1 cellular context compared by ENCODE assay signal in genomic region chr19:19224150-19224851, GRCh38.
TF ChIP-seq lines count a peak whose summit lies in the region.

No MANE protein-coding gene starts in this region.

TF ChIP-seq in GM12878, 131 proteins besides CTCF, POLR2A, EP300 and RAD21:
- TF ChIP-seq EZH2 (IDR thresholded peaks at IDR 0.05; ENCODE audit: borderline replicate concordance, control insufficient read depth, low read depth, low read length) (no peak), HDAC6 (IDR thresholded peaks at IDR 0.05; ENCODE audit: unreplicated experiment) (no peak), SREBF2 (IDR thresholded peaks at IDR 0.05; ENCODE audit: low read length) (no peak), CHD4 (IDR thresholded peaks at IDR 0.05) (no peak), MEF2B (IDR thresholded peaks at IDR 0.05; ENCODE audit: partially characterized antibody, poor library complexity, severe bottlenecking) (no peak), ZNF274 (IDR thresholded peaks at IDR 0.05; ENCODE audit: insufficient read depth, insufficient read length) (no peak), FOS (IDR thresholded peaks at IDR 0.05; ENCODE audit: borderline replicate concordance, extremely low read depth, insufficient read length) (no peak), STAT1 (conservative IDR thresholded peaks at IDR 0.05) (no peak), SRF (IDR thresholded peaks at IDR 0.05; ENCODE audit: low read depth in 2 of 2, low read length in 2 of 2) (no peak), PML (IDR thresholded peaks at IDR 0.05; ENCODE audit: low read length) (no peak), RAD51 (IDR thresholded peaks at IDR 0.05) (no peak), MTA3 (IDR thresholded peaks at IDR 0.05; ENCODE audit: borderline replicate concordance, low read length) (no peak), SUPT20H (IDR thresholded peaks at IDR 0.05; ENCODE audit: borderline replicate concordance, control insufficient read depth, low read depth, low read length) (no peak), CUX1 (IDR thresholded peaks at IDR 0.05; ENCODE audit: insufficient replicate concordance, low read depth, low read length) (no peak), STAT3 (IDR thresholded peaks at IDR 0.05; ENCODE audit: low read depth, low read length) (no peak), TCF12 (IDR thresholded peaks at IDR 0.05; ENCODE audit: low read depth, low read length) (no peak), ZNF217 (IDR thresholded peaks at IDR 0.05) (no peak)
- TF ChIP-seq, protein P1, sequence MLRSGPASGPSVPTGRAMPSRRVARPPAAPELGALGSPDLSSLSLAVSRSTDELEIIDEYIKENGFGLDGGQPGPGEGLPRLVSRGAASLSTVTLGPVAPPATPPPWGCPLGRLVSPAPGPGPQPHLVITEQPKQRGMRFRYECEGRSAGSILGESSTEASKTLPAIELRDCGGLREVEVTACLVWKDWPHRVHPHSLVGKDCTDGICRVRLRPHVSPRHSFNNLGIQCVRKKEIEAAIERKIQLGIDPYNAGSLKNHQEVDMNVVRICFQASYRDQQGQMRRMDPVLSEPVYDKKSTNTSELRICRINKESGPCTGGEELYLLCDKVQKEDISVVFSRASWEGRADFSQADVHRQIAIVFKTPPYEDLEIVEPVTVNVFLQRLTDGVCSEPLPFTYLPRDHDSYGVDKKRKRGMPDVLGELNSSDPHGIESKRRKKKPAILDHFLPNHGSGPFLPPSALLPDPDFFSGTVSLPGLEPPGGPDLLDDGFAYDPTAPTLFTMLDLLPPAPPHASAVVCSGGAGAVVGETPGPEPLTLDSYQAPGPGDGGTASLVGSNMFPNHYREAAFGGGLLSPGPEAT (IDR thresholded peaks at IDR 0.05; ENCODE audit: low read depth) = no peak
- TF ChIP-seq, protein P2, sequence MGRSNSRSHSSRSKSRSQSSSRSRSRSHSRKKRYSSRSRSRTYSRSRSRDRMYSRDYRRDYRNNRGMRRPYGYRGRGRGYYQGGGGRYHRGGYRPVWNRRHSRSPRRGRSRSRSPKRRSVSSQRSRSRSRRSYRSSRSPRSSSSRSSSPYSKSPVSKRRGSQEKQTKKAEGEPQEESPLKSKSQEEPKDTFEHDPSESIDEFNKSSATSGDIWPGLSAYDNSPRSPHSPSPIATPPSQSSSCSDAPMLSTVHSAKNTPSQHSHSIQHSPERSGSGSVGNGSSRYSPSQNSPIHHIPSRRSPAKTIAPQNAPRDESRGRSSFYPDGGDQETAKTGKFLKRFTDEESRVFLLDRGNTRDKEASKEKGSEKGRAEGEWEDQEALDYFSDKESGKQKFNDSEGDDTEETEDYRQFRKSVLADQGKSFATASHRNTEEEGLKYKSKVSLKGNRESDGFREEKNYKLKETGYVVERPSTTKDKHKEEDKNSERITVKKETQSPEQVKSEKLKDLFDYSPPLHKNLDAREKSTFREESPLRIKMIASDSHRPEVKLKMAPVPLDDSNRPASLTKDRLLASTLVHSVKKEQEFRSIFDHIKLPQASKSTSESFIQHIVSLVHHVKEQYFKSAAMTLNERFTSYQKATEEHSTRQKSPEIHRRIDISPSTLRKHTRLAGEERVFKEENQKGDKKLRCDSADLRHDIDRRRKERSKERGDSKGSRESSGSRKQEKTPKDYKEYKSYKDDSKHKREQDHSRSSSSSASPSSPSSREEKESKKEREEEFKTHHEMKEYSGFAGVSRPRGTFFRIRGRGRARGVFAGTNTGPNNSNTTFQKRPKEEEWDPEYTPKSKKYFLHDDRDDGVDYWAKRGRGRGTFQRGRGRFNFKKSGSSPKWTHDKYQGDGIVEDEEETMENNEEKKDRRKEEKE (IDR thresholded peaks at IDR 0.05) = no peak
- TF ChIP-seq, protein P3, sequence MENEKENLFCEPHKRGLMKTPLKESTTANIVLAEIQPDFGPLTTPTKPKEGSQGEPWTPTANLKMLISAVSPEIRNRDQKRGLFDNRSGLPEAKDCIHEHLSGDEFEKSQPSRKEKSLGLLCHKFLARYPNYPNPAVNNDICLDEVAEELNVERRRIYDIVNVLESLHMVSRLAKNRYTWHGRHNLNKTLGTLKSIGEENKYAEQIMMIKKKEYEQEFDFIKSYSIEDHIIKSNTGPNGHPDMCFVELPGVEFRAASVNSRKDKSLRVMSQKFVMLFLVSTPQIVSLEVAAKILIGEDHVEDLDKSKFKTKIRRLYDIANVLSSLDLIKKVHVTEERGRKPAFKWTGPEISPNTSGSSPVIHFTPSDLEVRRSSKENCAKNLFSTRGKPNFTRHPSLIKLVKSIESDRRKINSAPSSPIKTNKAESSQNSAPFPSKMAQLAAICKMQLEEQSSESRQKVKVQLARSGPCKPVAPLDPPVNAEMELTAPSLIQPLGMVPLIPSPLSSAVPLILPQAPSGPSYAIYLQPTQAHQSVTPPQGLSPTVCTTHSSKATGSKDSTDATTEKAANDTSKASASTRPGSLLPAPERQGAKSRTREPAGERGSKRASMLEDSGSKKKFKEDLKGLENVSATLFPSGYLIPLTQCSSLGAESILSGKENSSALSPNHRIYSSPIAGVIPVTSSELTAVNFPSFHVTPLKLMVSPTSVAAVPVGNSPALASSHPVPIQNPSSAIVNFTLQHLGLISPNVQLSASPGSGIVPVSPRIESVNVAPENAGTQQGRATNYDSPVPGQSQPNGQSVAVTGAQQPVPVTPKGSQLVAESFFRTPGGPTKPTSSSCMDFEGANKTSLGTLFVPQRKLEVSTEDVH (IDR thresholded peaks at IDR 0.05; ENCODE audit: low read depth, partially characterized antibody) = no peak
TF ChIP-seq in GM12878: peak in this region for 0.
